In the genomic region with DNA sequence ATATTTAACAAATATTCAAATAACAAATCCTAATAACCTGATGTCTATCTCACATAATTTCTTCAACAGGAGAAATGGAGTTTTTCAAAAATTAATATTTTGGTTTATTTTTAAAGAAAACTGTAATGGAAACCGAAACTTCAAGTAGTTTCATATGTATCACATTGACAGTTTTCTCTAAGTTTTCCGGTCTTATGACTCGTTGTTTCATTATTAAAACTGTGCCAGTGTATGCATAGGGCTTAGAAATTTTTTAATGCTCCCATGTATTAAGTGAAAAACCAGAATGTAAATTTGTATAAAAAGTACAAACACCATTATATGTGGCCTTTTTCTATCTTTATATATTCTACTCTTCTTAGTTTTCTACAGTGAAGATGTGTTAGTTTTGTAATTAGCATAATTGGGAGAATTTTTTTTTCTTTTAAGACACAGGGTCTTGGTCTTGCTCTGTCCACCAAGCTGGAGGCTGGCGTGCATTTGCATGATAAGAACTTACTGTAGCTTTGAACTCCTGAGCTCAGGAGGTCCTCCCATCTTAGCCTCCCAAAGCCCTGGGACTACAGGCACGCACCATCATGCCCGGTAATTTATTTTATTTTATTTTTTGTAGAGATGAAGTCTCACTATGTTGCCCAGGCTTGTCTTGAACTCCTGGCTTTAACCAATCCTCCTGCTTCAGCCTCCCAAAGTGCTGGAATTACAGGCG, we compare ENCODE assay signal across 10 cellular contexts. TPM values are rescaled to one million over a fixed set of nuclear protein-coding genes. Genes with fewer than 3 reads are reported as not detected.
DNase-seq lines count a peak whose midpoint lies in the region; ATAC-seq and TF ChIP-seq lines count a peak whose summit lies in the region.
"Had no signal": no experiment of that assay in that cellular context is flagged by ENCODE, and none has a peak within 500 bp of the region (broad histone marks: within the 10 kb centered on the region; RNA-seq: fewer than 3 reads in every experiment).

No MANE protein-coding gene starts in this region.

- H4K20me1 ChIP-seq in OCI-LY1 (ENCODE audit: insufficient read depth, low read length): no peaks in the 10 kb centered on the region

- no peaks in the 10 kb centered on the region for H3K36me3 ChIP-seq in CD4-positive, CD25-positive, alpha-beta regulatory T cell (ENCODE audit: control insufficient read depth, insufficient read depth, low read length)
- H3K36me3 ChIP-seq in OCI-LY1 (ENCODE audit: insufficient read depth, low read length) (no peaks in the 10 kb centered on the region), ascending aorta (no peaks in the 10 kb centered on the region)

- H3K9me3 ChIP-seq in CD4-positive, CD25-positive, alpha-beta regulatory T cell (ENCODE audit: control insufficient read depth in 2 of 2, low read length in 2 of 2): no peaks in the 10 kb centered on the region
- H3K9me3 ChIP-seq in OCI-LY1 (ENCODE audit: low read length): no peaks in the 10 kb centered on the region
- no peaks in the 10 kb centered on the region for H3K9me3 ChIP-seq in ascending aorta

- H3K27ac ChIP-seq in CD4-positive, CD25-positive, alpha-beta regulatory T cell (ENCODE audit: insufficient read depth, low read length, poor library complexity, severe bottlenecking): peak overlapping the region; percentile 67
- H3K27ac ChIP-seq in OCI-LY1 (ENCODE audit: low read depth, low read length, poor library complexity, severe bottlenecking): peak overlapping the region; percentile 37
- no peak overlapping the region for H3K27ac ChIP-seq in ascending aorta

- H3K4me2 ChIP-seq in OCI-LY1 (ENCODE audit: low read length): peak overlapping the region; percentile 9; the same call in 1 of the 2 replicates

- peak in 2 of 3 donors; percentile 50 to 78 for DNase-seq in CD4-positive, CD25-positive, alpha-beta regulatory T cell
- DNase-seq in cerebellum (ENCODE audit: low spot score) (no peak), NCI-H446 (lab: John Stamatoyannopoulos, UW) (no peak), ascending aorta (ENCODE audit: low spot score in 2 of 2) (no peak), mucosa of gallbladder (ENCODE audit: low spot score) (no peak)
- DNase-seq: Calu3 had no signal

- H3K4me1 Mint-ChIP-seq in CD4-positive, CD25-positive, alpha-beta regulatory T cell: peaks cover 21 to 49% (median 36%) of the 10 kb centered on the region in 4 donors

- no peaks in the 10 kb centered on the region for H3K27me3 Mint-ChIP-seq in CD4-positive, CD25-positive, alpha-beta regulatory T cell

- no peaks in the 10 kb centered on the region for H3F3A ChIP-seq in OCI-LY1 (ENCODE audit: insufficient read depth, low read length)

- intact Hi-C loops in ascending aorta (cut with DNase I): no loop called here

- peak overlapping the region; percentile 75 to 96 (median 89) for H3K27ac Mint-ChIP-seq in CD4-positive, CD25-positive, alpha-beta regulatory T cell

- H3K36me3 Mint-ChIP-seq in CD4-positive, CD25-positive, alpha-beta regulatory T cell: no peaks in the 10 kb centered on the region

- no peak overlapping the region; the same call in 1 of the 2 replicates for H2AFZ ChIP-seq in OCI-LY1 (ENCODE audit: low read length)

- peak overlapping the region; percentile 78 for H3K4me3 ChIP-seq in CD4-positive, CD25-positive, alpha-beta regulatory T cell (ENCODE audit: low read depth, low read length)
- no peak overlapping the region for H3K4me3 ChIP-seq in OCI-LY1 (ENCODE audit: low read depth, low read length, poor library complexity, severe bottlenecking)
- H3K4me3 ChIP-seq in ascending aorta: no peak overlapping the region

- H3K79me2 ChIP-seq in OCI-LY1 (ENCODE audit: insufficient read depth, low read length): no peaks in the 10 kb centered on the region

- H3K9me2 ChIP-seq in OCI-LY1 (ENCODE audit: low read depth, low read length): no peaks in the 10 kb centered on the region

- peaks cover 0 to 8% (median 5%) of the 10 kb centered on the region in 7 donors for H3K9me3 Mint-ChIP-seq in CD4-positive, CD25-positive, alpha-beta regulatory T cell

- H3K4me1 ChIP-seq in CD4-positive, CD25-positive, alpha-beta regulatory T cell (ENCODE audit: control insufficient read depth, insufficient read depth, low read length, poor library complexity, severe bottlenecking): peaks cover 34% of the 10 kb centered on the region
- H3K4me1 ChIP-seq in OCI-LY1 (ENCODE audit: insufficient read depth, low read length, severe bottlenecking) (peaks cover 25% of the 10 kb centered on the region), ascending aorta (no peaks in the 10 kb centered on the region)

- peak overlapping the region; percentile 16 to 91 (median 76) for H3K4me3 Mint-ChIP-seq in CD4-positive, CD25-positive, alpha-beta regulatory T cell

- H3K9ac ChIP-seq in OCI-LY1 (ENCODE audit: low read length): no peak overlapping the region

- TF ChIP-seq CTCF in OCI-LY1 (IDR thresholded peaks at IDR 0.05; ENCODE audit: low read length): no peak
- TF ChIP-seq CTCF in ascending aorta (IDR thresholded peaks at IDR 0.05): no peak

- no peaks in the 10 kb centered on the region for H3K27me3 ChIP-seq in CD4-positive, CD25-positive, alpha-beta regulatory T cell (ENCODE audit: control insufficient read depth, insufficient read depth, low read length)
- H3K27me3 ChIP-seq in OCI-LY1 (ENCODE audit: insufficient read depth, low read length): no peaks in the 10 kb centered on the region
- no peaks in the 10 kb centered on the region for H3K27me3 ChIP-seq in ascending aorta

- peak; percentile 52 to 82 for ATAC-seq in CD4-positive, CD25-positive, alpha-beta regulatory T cell (ENCODE audit: low read depth in 2 of 2)
- peak; percentile 85 for ATAC-seq in GM19025 (IDR thresholded peaks at IDR 0.05; ENCODE audit: low read depth, unreplicated experiment)
- peak; percentile 86 for ATAC-seq in HG02884 (IDR thresholded peaks at IDR 0.05; ENCODE audit: unreplicated experiment)

RNA-seq across cellular contexts. Expression of a gene that starts 43.9 kb away (rescaled TPM):
- 112 TPM for total RNA-seq in CD4-positive, CD25-positive, alpha-beta regulatory T cell
- 10 to 100 TPM; 44.8 to 51.6 (median 50.5) TPM for polyA plus RNA-seq in CD4-positive, CD25-positive, alpha-beta regulatory T cell
- total RNA-seq in cerebellum: 3.8 TPM
- total RNA-seq in ascending aorta: 6.1 TPM
- 8.8 TPM for total RNA-seq in mucosa of gallbladder
- total RNA-seq: HT1080 had no signal

Comparison
In these comparisons a context has a peak if more than half of its experiments do, and no peak if none do; other contexts are left out.
1. DNase-seq: peak in CD4-positive, CD25-positive, alpha-beta regulatory T cell (2 of 3); none in cerebellum (single experiment), NCI-H446 (0 of 2), ascending aorta (0 of 2) and mucosa of gallbladder (single experiment).
2. H3K27ac ChIP-seq: peak in CD4-positive, CD25-positive, alpha-beta regulatory T cell (single experiment) and OCI-LY1 (single experiment); none in ascending aorta (0 of 2).
3. RNA of a gene that starts 43.9 kb away (total RNA-seq): 112 TPM in CD4-positive, CD25-positive, alpha-beta regulatory T cell (single experiment); 8.8 TPM in mucosa of gallbladder (single experiment), 6.1 TPM in ascending aorta (single experiment) and 3.8 TPM in cerebellum (single experiment); every median in the first group is over 10 times any median in the second.
4. Peak in every context shown above with its lines, with median percentiles within 50 percentile points of each other: ATAC-seq.